25 cellular contexts compared by ENCODE assay signal in genomic region chr21:38075833-38076567, GRCh38.
"Had no signal": no experiment of that assay in that cellular context is flagged by ENCODE, and none has a peak within 500 bp of the region (broad histone marks: within the 10 kb centered on the region; RNA-seq: fewer than 3 reads in every experiment).

No MANE protein-coding gene starts in this region.

- H3K27me3 ChIP-seq: colonic mucosa, ovary had no signal

- H3K9me3 ChIP-seq: colonic mucosa, ovary, psoas muscle had no signal

- ATAC-seq: activated CD8-positive, alpha-beta memory T cell treated with anti-CD3 and anti-CD28 coated beads, Interleukin-2, amount 10 ng/mL, durations not matched to agents 7 days and 5 days; activated naive CD8-positive, alpha-beta T cell treated with anti-CD3 and anti-CD28 coated beads, Interleukin-2, amount 50 U/mL, for 24 hours; activated T-helper 17 cell treated with anti-CD3 and anti-CD28 coated beads, Interleukin-2, amount 50 U/mL, for 72 hours; heart right ventricle; left ventricle myocardium superior; psoas muscle; right cardiac atrium; stimulated activated naive CD8-positive, alpha-beta T cell treated with anti-CD3 and anti-CD28 coated beads, Interleukin-15, amount 100 ng/mL, for 72 hours had no signal

- H3K9me3 Mint-ChIP-seq: activated CD4-positive, alpha-beta memory T cell treated with anti-CD3 and anti-CD28 coated beads, Interleukin-2, amount 10 ng/mL, durations not matched to agents 7 days and 5 days; activated naive CD8-positive, alpha-beta T cell treated with anti-CD3 and anti-CD28 coated beads, Interleukin-2, amount 50 U/mL, for 24 hours had no signal

- H3K36me3 ChIP-seq: colonic mucosa, heart right ventricle, ovary had no signal

- H3K4me3 Mint-ChIP-seq: activated CD4-positive, alpha-beta memory T cell treated with anti-CD3 and anti-CD28 coated beads, Interleukin-2, amount 10 ng/mL, durations not matched to agents 7 days and 5 days; activated CD8-positive, alpha-beta memory T cell treated with anti-CD3 and anti-CD28 coated beads, Interleukin-2, amount 10 ng/mL, durations not matched to agents 7 days and 5 days; activated naive CD8-positive, alpha-beta T cell treated with anti-CD3 and anti-CD28 coated beads, Interleukin-2, amount 50 U/mL, for 24 hours; activated T-helper 17 cell treated with anti-CD3 and anti-CD28 coated beads, Interleukin-2, amount 50 U/mL, for 72 hours; brain; immature natural killer cell; stimulated activated naive CD8-positive, alpha-beta T cell treated with anti-CD3 and anti-CD28 coated beads, Interleukin-15, amount 100 ng/mL, for 72 hours had no signal

- H3K27ac Mint-ChIP-seq: activated CD4-positive, alpha-beta memory T cell treated with anti-CD3 and anti-CD28 coated beads, Interleukin-2, amount 10 ng/mL, durations not matched to agents 7 days and 5 days; activated CD8-positive, alpha-beta memory T cell treated with anti-CD3 and anti-CD28 coated beads, Interleukin-2, amount 10 ng/mL, durations not matched to agents 7 days and 5 days; activated naive CD8-positive, alpha-beta T cell treated with anti-CD3 and anti-CD28 coated beads, Interleukin-2, amount 50 U/mL, for 24 hours; activated T-helper 17 cell treated with anti-CD3 and anti-CD28 coated beads, Interleukin-2, amount 50 U/mL, for 72 hours; brain; immature natural killer cell; stimulated activated naive CD8-positive, alpha-beta T cell treated with anti-CD3 and anti-CD28 coated beads, Interleukin-15, amount 100 ng/mL, for 72 hours had no signal

- H3K36me3 Mint-ChIP-seq: activated CD8-positive, alpha-beta memory T cell treated with anti-CD3 and anti-CD28 coated beads, Interleukin-2, amount 10 ng/mL, durations not matched to agents 7 days and 5 days; brain; immature natural killer cell had no signal

- H3K4me1 ChIP-seq: colonic mucosa, psoas muscle had no signal

- H3K27ac ChIP-seq: colonic mucosa, heart right ventricle, ovary, psoas muscle had no signal

- DNase-seq: activated CD4-positive, alpha-beta memory T cell treated with anti-CD3 and anti-CD28 coated beads, Interleukin-2, amount 10 ng/mL, durations not matched to agents 7 days and 5 days; activated CD4-positive, alpha-beta T cell treated with anti-CD3 and anti-CD28 coated beads for 48 hours; activated CD4-positive, CD25-positive, alpha-beta regulatory T cell; activated CD8-positive, alpha-beta memory T cell treated with anti-CD3 and anti-CD28 coated beads, Interleukin-2, amount 10 ng/mL, durations not matched to agents 7 days and 5 days; activated naive CD4-positive, alpha-beta T cell treated with Interleukin-2 at 50 U/mL for 16 hours; activated naive CD8-positive, alpha-beta T cell treated with anti-CD3 and anti-CD28 coated beads, Interleukin-2, amount 50 U/mL, for 24 hours; anterior cingulate cortex; central memory CD4-positive, alpha-beta T cell; colonic mucosa; erythroblast; heart right ventricle; immature natural killer cell; kidney glomerular epithelial cell; left ventricle myocardium superior; ovary; psoas muscle; right cardiac atrium; small intestine; stimulated activated CD4-positive, alpha-beta T cell treated with anti-CD3 and anti-CD28 coated beads, Interleukin-15, amount 100 ng/mL, for 24 hours; stimulated activated CD4-positive, alpha-beta T cell treated with anti-CD3 and anti-CD28 coated beads, Interleukin-4, amount 100 ng/mL, for 1 hour; stimulated activated naive CD8-positive, alpha-beta T cell treated with anti-CD3 and anti-CD28 coated beads, Interleukin-15, amount 100 ng/mL, for 72 hours; T-helper 9 cell; trophoblast cell had no signal

- H3K4me3 ChIP-seq: colonic mucosa, heart right ventricle, ovary, psoas muscle had no signal

- H3K27me3 Mint-ChIP-seq: activated CD4-positive, alpha-beta memory T cell treated with anti-CD3 and anti-CD28 coated beads, Interleukin-2, amount 10 ng/mL, durations not matched to agents 7 days and 5 days; activated CD8-positive, alpha-beta memory T cell treated with anti-CD3 and anti-CD28 coated beads, Interleukin-2, amount 10 ng/mL, durations not matched to agents 7 days and 5 days; activated naive CD8-positive, alpha-beta T cell treated with anti-CD3 and anti-CD28 coated beads, Interleukin-2, amount 50 U/mL, for 24 hours; brain had no signal

- H3K4me1 Mint-ChIP-seq: activated CD4-positive, alpha-beta memory T cell treated with anti-CD3 and anti-CD28 coated beads, Interleukin-2, amount 10 ng/mL, durations not matched to agents 7 days and 5 days; activated CD8-positive, alpha-beta memory T cell treated with anti-CD3 and anti-CD28 coated beads, Interleukin-2, amount 10 ng/mL, durations not matched to agents 7 days and 5 days; activated naive CD8-positive, alpha-beta T cell treated with anti-CD3 and anti-CD28 coated beads, Interleukin-2, amount 50 U/mL, for 24 hours; immature natural killer cell; stimulated activated naive CD8-positive, alpha-beta T cell treated with anti-CD3 and anti-CD28 coated beads, Interleukin-15, amount 100 ng/mL, for 72 hours had no signal
